Comparison of ENCODE assay signal across 9 cellular contexts in the genomic region with DNA sequence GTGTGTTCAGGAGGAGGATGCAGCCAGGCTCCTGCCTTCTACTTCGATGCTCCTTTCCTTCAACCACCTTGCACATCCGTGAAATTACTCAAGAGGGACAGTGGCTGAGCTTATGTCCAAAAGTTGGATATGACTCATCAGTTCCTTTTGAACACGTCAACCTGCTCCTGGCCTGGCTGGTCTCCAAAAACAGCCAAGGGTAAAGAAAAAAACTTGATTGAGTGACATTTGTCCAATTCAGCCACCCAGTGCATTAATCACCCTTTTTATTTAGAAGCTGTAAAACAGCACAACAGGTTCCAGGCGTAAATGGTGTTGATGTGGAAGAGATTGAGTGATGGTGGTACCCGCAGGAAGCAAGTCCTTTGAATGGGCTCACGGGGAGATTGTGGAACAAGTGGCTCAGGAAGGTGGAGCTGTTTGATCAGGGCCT.
DNase-seq lines count a peak whose midpoint lies in the region; ATAC-seq, FAIRE-seq and TF ChIP-seq lines count a peak whose summit lies in the region.
"Had no signal": no experiment of that assay in that cellular context is flagged by ENCODE, and none has a peak within 500 bp of the region (broad histone marks: within the 10 kb centered on the region; RNA-seq: fewer than 3 reads in every experiment).

No MANE protein-coding gene starts in this region.

- in situ Hi-C loops in HepG2 (cut with HindIII; ENCODE audit: extremely low pct_ligation_motif_present, low pct_unique_long_range_greater_than_20kb): no loop called here

- H3K36me3 ChIP-seq in HepG2 (replicated peaks in 1 of 2; ENCODE audit: control insufficient read depth in 1 of 2, insufficient read depth in 2 of 2, low read length in 2 of 2) (peaks cover 1 to 7% of the 10 kb centered on the region in 2 experiments; a peak in 1 of 5 replicates), uterus (no peaks in the 10 kb centered on the region)

- no peak overlapping the region for H3K4me3 Mint-ChIP-seq in T-helper 1 cell treated with Interleukin-12 subunit alpha and Interleukin-12 subunit beta and Interleukin-4 antibody, amounts not matched to agents 30 μg/mL and 1 μg/mL, for 36 hours
- H3K4me3 Mint-ChIP-seq: activated B cell treated with CpG ODN at 0.5 μM for 24 hours had no signal

- no peak for TF ChIP-seq CTCF in HepG2 (CRISPR knock-in tag; IDR thresholded peaks at IDR 0.05)
- TF ChIP-seq CTCF in uterus (IDR thresholded peaks at IDR 0.05): no peak

- 87% methylated on average over 6 of the region's 6 CpGs for WGBS in HepG2 (ENCODE audit: low lambda C conversion rate)

- H3K27ac ChIP-seq in HepG2 (ENCODE audit: extremely low read length, insufficient read depth, low read length) (no peak overlapping the region), uterus (no peak overlapping the region)

- DNase-seq in EH (ENCODE audit: low read depth): peak; percentile 26
- no peak for DNase-seq in HepG2 (ENCODE audit: low spot score)
- no peak for DNase-seq in NCI-H446 (lab: John Stamatoyannopoulos, UW)
- no peak for DNase-seq in uterus
- DNase-seq in GM12891 (ENCODE audit: insufficient read length, low spot score): no peak
- DNase-seq: activated B cell treated with CpG ODN at 0.5 μM for 24 hours, right cardiac atrium had no signal

- ATAC-seq in HepG2: no peak
- ATAC-seq: right cardiac atrium had no signal

- TF ChIP-seq POLR2A in HepG2 (IDR thresholded peaks at IDR 0.05; ENCODE audit: insufficient read depth in 1 of 2, low read depth in 2 of 2, low read length in 2 of 2): no peak
- TF ChIP-seq POLR2A in uterus (IDR thresholded peaks at IDR 0.05): no peak
- TF ChIP-seq POLR2A in GM12891 (IDR thresholded peaks at IDR 0.05; ENCODE audit: low read depth, low read length): no peak

- intact Hi-C loops in HepG2 (cut with micrococcal nuclease; ENCODE audit: unreplicated experiment) (no loop called here), uterus (cut with DNase I; ENCODE audit: low total_unique reads) (no loop called here)

- H3K36me3 Mint-ChIP-seq in T-helper 1 cell treated with Interleukin-12 subunit alpha and Interleukin-12 subunit beta and Interleukin-4 antibody, amounts not matched to agents 30 μg/mL and 1 μg/mL, for 36 hours (ENCODE audit: low read depth): peaks cover 55% of the 10 kb centered on the region

- TF ChIP-seq EP300 in Ishikawa (IDR thresholded peaks at IDR 0.05; ENCODE audit: borderline replicate concordance): no peak
- TF ChIP-seq EP300 in HepG2 (IDR thresholded peaks at IDR 0.05; ENCODE audit: low read depth in 2 of 2, low read length in 2 of 2): no peak
- no peak for TF ChIP-seq EP300 in HepG2 (CRISPR knock-in tag; IDR thresholded peaks at IDR 0.05; ENCODE audit: borderline replicate concordance)

- no peak overlapping the region for H3K4me2 ChIP-seq in HepG2 (ENCODE audit: low read depth, low read length)

- no peak for FAIRE-seq in HepG2 (lab: Jason Lieb, UNC)
- no peak for FAIRE-seq in GM12891 (lab: Jason Lieb, UNC)

- H3K9ac ChIP-seq in HepG2 (ENCODE audit: insufficient read depth, low read depth, low read length): no peak overlapping the region

- no peak overlapping the region for H2AFZ ChIP-seq in HepG2 (ENCODE audit: low read length)

- CTCF ChIA-PET in HepG2 (lab: Yijun Ruan, JAX; ENCODE audit: low intra/inter-chr PET ratio, low total read pairs): no interaction called here

- H3K9me3 Mint-ChIP-seq in T-helper 1 cell treated with Interleukin-12 subunit alpha and Interleukin-12 subunit beta and Interleukin-4 antibody, amounts not matched to agents 30 μg/mL and 1 μg/mL, for 36 hours: peaks cover 20% of the 10 kb centered on the region
- H3K9me3 Mint-ChIP-seq: activated B cell treated with CpG ODN at 0.5 μM for 24 hours had no signal

- no peak overlapping the region for H3K4me3 ChIP-seq in HepG2 (replicated peaks in 1 of 3; ENCODE audit: insufficient read depth in 1 of 3, low read depth in 2 of 3, low read length in 3 of 3)
- H3K4me3 ChIP-seq in uterus: no peak overlapping the region

- H3K4me1 ChIP-seq in HepG2 (ENCODE audit: insufficient read depth, low read length): peaks cover 5% of the 10 kb centered on the region; the same call in 1 of the 2 replicates
- H3K4me1 ChIP-seq in uterus: no peaks in the 10 kb centered on the region

- H3K27me3 ChIP-seq in HepG2 (ENCODE audit: control insufficient read depth in 1 of 2, insufficient read depth in 2 of 2, low read length in 2 of 2): no peaks in the 10 kb centered on the region
- no peaks in the 10 kb centered on the region for H3K27me3 ChIP-seq in uterus

- BruUV-seq in HepG2 (replicated peaks; lab: Mats Ljungman, UMichigan): no TSS peak

- H3K79me2 ChIP-seq in HepG2 (ENCODE audit: insufficient read depth, low read length): no peaks in the 10 kb centered on the region

- H3K27me3 Mint-ChIP-seq in T-helper 1 cell treated with Interleukin-12 subunit alpha and Interleukin-12 subunit beta and Interleukin-4 antibody, amounts not matched to agents 30 μg/mL and 1 μg/mL, for 36 hours (ENCODE audit: low read depth): no peaks in the 10 kb centered on the region

- POLR2A ChIA-PET in HepG2 (lab: Yijun Ruan, JAX): no interaction called here

- TF ChIP-seq RAD21 in Ishikawa (IDR thresholded peaks at IDR 0.05; ENCODE audit: low read depth) (no peak), HepG2 (CRISPR knock-in tag; IDR thresholded peaks at IDR 0.05) (no peak)

- H3K9me3 ChIP-seq in HepG2 (ENCODE audit: low read length): no peaks in the 10 kb centered on the region
- H3K9me3 ChIP-seq in uterus: no peaks in the 10 kb centered on the region

- H3K27ac Mint-ChIP-seq in T-helper 1 cell treated with Interleukin-12 subunit alpha and Interleukin-12 subunit beta and Interleukin-4 antibody, amounts not matched to agents 30 μg/mL and 1 μg/mL, for 36 hours: peak overlapping the region; percentile 19
- H3K27ac Mint-ChIP-seq: activated B cell treated with CpG ODN at 0.5 μM for 24 hours had no signal

- H3K4me1 Mint-ChIP-seq in T-helper 1 cell treated with Interleukin-12 subunit alpha and Interleukin-12 subunit beta and Interleukin-4 antibody, amounts not matched to agents 30 μg/mL and 1 μg/mL, for 36 hours (ENCODE audit: low read depth): peaks cover 35% of the 10 kb centered on the region
- H3K4me1 Mint-ChIP-seq: activated B cell treated with CpG ODN at 0.5 μM for 24 hours had no signal

- H4K20me1 ChIP-seq in HepG2 (ENCODE audit: insufficient read depth, low read length): no peaks in the 10 kb centered on the region

TF ChIP-seq in Ishikawa, 13 proteins besides CTCF, POLR2A, EP300 and RAD21 (continues in another document):
- TF ChIP-seq TEAD4 (IDR thresholded peaks at IDR 0.05): no peak
- TF ChIP-seq TAF1 (IDR thresholded peaks at IDR 0.05; ENCODE audit: low read depth): no peak
- no peak for TF ChIP-seq CEBPB (IDR thresholded peaks at IDR 0.05)

TF ChIP-seq in HepG2, 621 proteins besides CTCF, POLR2A, EP300 and RAD21:
- TF ChIP-seq ZNF451 (CRISPR knock-in tag; IDR thresholded peaks at IDR 0.05): no peak
- TF ChIP-seq FOSL2 (CRISPR knock-in tag; IDR thresholded peaks at IDR 0.05): peak; percentile 33; the same call in 1 of the 2 replicates

TF ChIP-seq in GM12891, 5 proteins besides CTCF, POLR2A, EP300 and RAD21:
- no peak for TF ChIP-seq PAX5 (IDR thresholded peaks at IDR 0.05; ENCODE audit: insufficient read depth, low read length, severe bottlenecking)
- TF ChIP-seq POLR2AphosphoS5 (IDR thresholded peaks at IDR 0.05; ENCODE audit: low read depth, low read length): no peak
- no peak for TF ChIP-seq POU2F2 (IDR thresholded peaks at IDR 0.05; ENCODE audit: low read depth, low read length)
- TF ChIP-seq TAF1 (IDR thresholded peaks at IDR 0.05; ENCODE audit: low read depth, low read length): no peak
